1 cellular context compared by ENCODE assay signal in genomic region chr1:30315185-30315960, GRCh38.
TF ChIP-seq lines count a peak whose summit lies in the region.

No MANE protein-coding gene starts in this region.

TF ChIP-seq in SK-N-SH treated with all-trans-retinoic acid at 6 μM for 48 hours, 23 proteins besides CTCF, POLR2A, EP300 and RAD21 (continued from another document):
- TF ChIP-seq TSHZ2 (CRISPR knock-in tag; IDR thresholded peaks at IDR 0.05): no peak
- no peak for TF ChIP-seq BACH2 (CRISPR knock-in tag; IDR thresholded peaks at IDR 0.05; ENCODE audit: borderline replicate concordance)
- no peak for TF ChIP-seq SNAI2 (CRISPR knock-in tag; IDR thresholded peaks at IDR 0.05)
- no peak for TF ChIP-seq OSR1 (CRISPR knock-in tag; IDR thresholded peaks at IDR 0.05)
- no peak for TF ChIP-seq CSRNP3 (CRISPR knock-in tag; IDR thresholded peaks at IDR 0.05)
- no peak for TF ChIP-seq RARB (CRISPR knock-in tag; IDR thresholded peaks at IDR 0.05)
